In genomic region chr12:123115409-123116111, GRCh38 we compare ENCODE assay signal across 8 cellular contexts. TPM values are rescaled to one million over a fixed set of nuclear protein-coding genes. Genes with fewer than 3 reads are reported as not detected.
DNase-seq lines count a peak whose midpoint lies in the region; ATAC-seq and TF ChIP-seq lines count a peak whose summit lies in the region.

No MANE protein-coding gene starts in this region.

- intact Hi-C loops in left lung (cut with DNase I): no loop called here

- peak in 5 of 6 experiments; percentile 23 to 74 (median 62) for DNase-seq in stimulated activated naive CD4-positive, alpha-beta T cell (lab: John Stamatoyannopoulos, UW)
- no peak for DNase-seq in stimulated activated naive CD4-positive, alpha-beta T cell treated with Interleukin-2 at 50 U/mL for 16 hours (lab: John Stamatoyannopoulos, UW)
- peak; percentile 81 for DNase-seq in astrocyte of the cerebellum (ENCODE audit: low read depth)
- DNase-seq in left lung: no peak
- no peak for DNase-seq in type B pancreatic cell (ENCODE audit: extremely low spot score, unreplicated experiment)
- DNase-seq in iPS-NIHi11 (ENCODE audit: low spot score): no peak
- DNase-seq in COLO668 (lab: John Stamatoyannopoulos, UW; ENCODE audit: unreplicated experiment): no peak

- H3K27ac Mint-ChIP-seq in type B pancreatic cell: peak overlapping the region; percentile 21

- in situ Hi-C loops in astrocyte of the cerebellum (cut with HindIII; ENCODE audit: low sequenced_read_pairs): no loop called here

- H3K9me3 ChIP-seq in left lung: no peaks in the 10 kb centered on the region

- no peaks in the 10 kb centered on the region for H3K9me3 Mint-ChIP-seq in type B pancreatic cell

- H3K4me1 Mint-ChIP-seq in type B pancreatic cell (ENCODE audit: unreplicated experiment): peaks cover 18% of the 10 kb centered on the region

- H3K4me3 Mint-ChIP-seq in type B pancreatic cell: no peak overlapping the region

- no peaks in the 10 kb centered on the region for H3K36me3 ChIP-seq in left lung

- ATAC-seq in left lung: peak; percentile 58
- no peak for ATAC-seq in GM21447 (IDR thresholded peaks at IDR 0.05; ENCODE audit: unreplicated experiment)

- H3K27me3 Mint-ChIP-seq in type B pancreatic cell: no peaks in the 10 kb centered on the region

- no peak overlapping the region for H3K4me3 ChIP-seq in astrocyte of the cerebellum (ENCODE audit: low read depth, low read length)
- H3K4me3 ChIP-seq in left lung: no peak overlapping the region

- peak overlapping the region; percentile 39 to 71 for H3K27ac ChIP-seq in left lung

- TF ChIP-seq CTCF in astrocyte of the cerebellum (IDR thresholded peaks at IDR 0.05; ENCODE audit: low read depth, low read length, missing control alignments) (no peak), left lung (IDR thresholded peaks at IDR 0.05) (no peak), type B pancreatic cell (conservative IDR thresholded peaks at IDR 0.05) (no peak)

- no peaks in the 10 kb centered on the region for H3K27me3 ChIP-seq in left lung

- no peaks in the 10 kb centered on the region for H3K36me3 Mint-ChIP-seq in type B pancreatic cell

- peaks cover 5 to 48% of the 10 kb centered on the region in 2 donors for H3K4me1 ChIP-seq in left lung

RNA-seq across cellular contexts. Expression of gene PITPNM2, which starts 35.3 kb away (rescaled TPM):
- 10 to 100 TPM; 22.8 to 30.8 TPM for total RNA-seq in left lung
- 6.8 and 8.6 TPM in 2 replicates for total RNA-seq in type B pancreatic cell (ENCODE audit: low replicate concordance)

Comparison
In these comparisons a context has a peak if more than half of its experiments do, and no peak if none do; other contexts are left out.
1. DNase-seq: peak in stimulated activated naive CD4-positive, alpha-beta T cell (5 of 6) and astrocyte of the cerebellum (single experiment); none in stimulated activated naive CD4-positive, alpha-beta T cell treated with Interleukin-2 at 50 U/mL for 16 hours (single experiment), left lung (0 of 2), type B pancreatic cell (single experiment), iPS-NIHi11 (single experiment) and COLO668 (single experiment).